20 cellular contexts compared by ENCODE assay signal in the genomic region with DNA sequence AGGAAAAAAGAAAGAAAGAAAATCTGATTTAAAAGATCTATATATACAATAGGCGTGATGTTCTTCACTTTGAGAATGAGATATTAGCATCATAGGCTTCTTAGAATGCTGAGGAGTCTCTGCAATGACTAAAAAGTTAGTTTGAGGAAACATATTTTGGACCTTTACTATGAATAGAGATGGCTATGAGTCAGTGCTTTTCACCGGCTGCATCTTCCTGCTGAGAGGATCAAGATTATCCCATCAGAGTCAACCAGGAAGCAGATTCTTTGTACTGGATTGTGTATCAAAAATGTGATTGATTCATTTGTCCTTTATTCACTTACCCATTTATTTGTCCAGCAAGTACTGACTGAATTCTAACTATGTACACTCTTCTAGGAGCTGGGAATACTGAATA.
DNase-seq lines count a peak whose midpoint lies in the region; ATAC-seq and TF ChIP-seq lines count a peak whose summit lies in the region.
"Had no signal": no experiment of that assay in that cellular context is flagged by ENCODE, and none has a peak within 500 bp of the region (broad histone marks: within the 10 kb centered on the region; RNA-seq: fewer than 3 reads in every experiment).

No MANE protein-coding gene starts in this region.

- no peak overlapping the region for H3K9ac ChIP-seq in adipocyte (ENCODE audit: low read length)

- H3K4me1 ChIP-seq in GM23338 (ENCODE audit: insufficient read depth) (0 out of 2 replicates have a peak, but pooled peaks cover 5% of the 10 kb centered on the region), adipocyte (ENCODE audit: control insufficient read depth, insufficient read depth, low read length) (no peaks in the 10 kb centered on the region), right lobe of liver (no peaks in the 10 kb centered on the region)

- H3K9me3 ChIP-seq in adipocyte (ENCODE audit: control insufficient read depth, low read length): no peaks in the 10 kb centered on the region
- H3K9me3 ChIP-seq in right lobe of liver: no peaks in the 10 kb centered on the region

- H3K36me3 Mint-ChIP-seq in GM23338 (ENCODE audit: low read depth): no peaks in the 10 kb centered on the region
- H3K36me3 Mint-ChIP-seq: CD14-positive monocyte had no signal

- H3K36me3 ChIP-seq in GM23338 (ENCODE audit: insufficient read depth) (no peaks in the 10 kb centered on the region), adipocyte (ENCODE audit: control insufficient read depth, insufficient read depth, low read length, severe bottlenecking) (no peaks in the 10 kb centered on the region), right lobe of liver (no peaks in the 10 kb centered on the region)

- no peaks in the 10 kb centered on the region for H3F3A ChIP-seq in GM23338 (replicated peaks; ENCODE audit: low read depth)

- peaks cover 6% of the 10 kb centered on the region for H3K9me2 ChIP-seq in GM23338 (ENCODE audit: insufficient read depth)

- H3K27ac Mint-ChIP-seq in GM23338: no peak overlapping the region

- no peaks in the 10 kb centered on the region for H3K79me2 ChIP-seq in GM23338 (replicated peaks; ENCODE audit: insufficient read depth)

- H3K27me3 ChIP-seq in GM23338 (ENCODE audit: insufficient read depth) (no peaks in the 10 kb centered on the region), adipocyte (replicated peaks; ENCODE audit: control insufficient read depth, insufficient read depth, low read length) (no peaks in the 10 kb centered on the region), right lobe of liver (no peaks in the 10 kb centered on the region)

- H4K20me1 ChIP-seq in GM23338 (replicated peaks; ENCODE audit: insufficient read depth): no peaks in the 10 kb centered on the region

- H3K4me2 ChIP-seq in GM23338: no peak overlapping the region

- CTCF ChIA-PET in RWPE1 (lab: Yijun Ruan, JAX): no interaction called here

- H3K27ac ChIP-seq in GM23338 (ENCODE audit: low read depth) (no peak overlapping the region), RWPE1 (no peak overlapping the region), right lobe of liver (no peak overlapping the region)
- H3K27ac ChIP-seq: HL-60, SK-N-MC had no signal

- no peaks in the 10 kb centered on the region for H3K27me3 Mint-ChIP-seq in GM23338 (ENCODE audit: insufficient read depth, low read depth, poor library complexity)

- H3K4me1 Mint-ChIP-seq in GM23338: 0 out of 3 replicates have a peak, but pooled peaks cover 4% of the 10 kb centered on the region
- H3K4me1 Mint-ChIP-seq: CD14-positive monocyte had no signal

- ATAC-seq in GM23338 (no peak), right lobe of liver (no peak)
- ATAC-seq: K562, Panc1, Right ventricle myocardium inferior had no signal

- no peak for DNase-seq in GM23338 (ENCODE audit: low spot score)
- DNase-seq in adipocyte (ENCODE audit: low read depth): peak; percentile 7
- peak; percentile 16 for DNase-seq in fibroblast of mammary gland (ENCODE audit: low read depth)
- peak; percentile 7 for DNase-seq in stromal cell of bone marrow (ENCODE audit: low read depth)
- no peak for DNase-seq in RWPE1 (ENCODE audit: low spot score)
- DNase-seq in NCI-H2227 treated with DMSO at 0.1 percent for 48 hours (lab: John Stamatoyannopoulos, UW): no peak
- DNase-seq in right lobe of liver: no peak
- DNase-seq: ACHN, AML-193, COR-L47, H7, NCI-H1436, NCI-H2029, NCI-H510A had no signal

- H2AFZ ChIP-seq in GM23338: 0 out of 2 replicates have a peak overlapping the region, but pooled peaks have one; percentile 23

- H3K9me3 Mint-ChIP-seq in GM23338: no peaks in the 10 kb centered on the region

- WGBS in right lobe of liver (ENCODE audit: insufficient coverage, low coverage, low lambda C conversion rate, missing lambda C conversion rate): 75% methylated on average over 2 of the region's 2 CpGs

- intact Hi-C loops in right lobe of liver (cut with DNase I): no loop called here

- POLR2A ChIA-PET in RWPE1 (lab: Yijun Ruan, JAX; ENCODE audit: low non-redundant PET): no interaction called here

- no peak overlapping the region for H3K4me3 ChIP-seq in GM23338
- no peak overlapping the region for H3K4me3 ChIP-seq in adipocyte (ENCODE audit: low read length)
- no peak overlapping the region for H3K4me3 ChIP-seq in fibroblast of mammary gland (ENCODE audit: control insufficient read depth, low read depth, low read length)
- H3K4me3 ChIP-seq in right lobe of liver: no peak overlapping the region
- H3K4me3 ChIP-seq: K562, SK-N-MC had no signal

- TF ChIP-seq CTCF in GM23338 (conservative IDR thresholded peaks at IDR 0.05; ENCODE audit: low read depth in 2 of 2) (no peak), fibroblast of mammary gland (conservative IDR thresholded peaks at IDR 0.05; ENCODE audit: control insufficient read depth, insufficient read depth, low read depth, low read length) (no peak), RWPE1 (conservative IDR thresholded peaks at IDR 0.05; ENCODE audit: low read depth) (no peak), right lobe of liver (IDR thresholded peaks at IDR 0.05) (no peak)

- no peak for TF ChIP-seq POLR2A in right lobe of liver (IDR thresholded peaks at IDR 0.05)

- no peak overlapping the region for H3K4me3 Mint-ChIP-seq in GM23338
- H3K4me3 Mint-ChIP-seq: CD14-positive monocyte had no signal

TF ChIP-seq in GM23338, 12 proteins besides CTCF, POLR2A, EP300 and RAD21:
- TF ChIP-seq ZNF331 (CRISPR knock-in tag; IDR thresholded peaks at IDR 0.05; ENCODE audit: low read depth) (no peak), ZNF114 (CRISPR knock-in tag; IDR thresholded peaks at IDR 0.05) (no peak), EZH2phosphoT487 (IDR thresholded peaks at IDR 0.05; ENCODE audit: unreplicated experiment) (no peak), STAT1 (IDR thresholded peaks at IDR 0.05; ENCODE audit: unreplicated experiment) (no peak), EZH2 (IDR thresholded peaks at IDR 0.05; ENCODE audit: low read depth, unreplicated experiment) (no peak), POLR2AphosphoS5 (IDR thresholded peaks at IDR 0.05; ENCODE audit: low read depth) (no peak), JUNB (IDR thresholded peaks at IDR 0.05; ENCODE audit: unreplicated experiment) (no peak)
- TF ChIP-seq, protein P1, sequence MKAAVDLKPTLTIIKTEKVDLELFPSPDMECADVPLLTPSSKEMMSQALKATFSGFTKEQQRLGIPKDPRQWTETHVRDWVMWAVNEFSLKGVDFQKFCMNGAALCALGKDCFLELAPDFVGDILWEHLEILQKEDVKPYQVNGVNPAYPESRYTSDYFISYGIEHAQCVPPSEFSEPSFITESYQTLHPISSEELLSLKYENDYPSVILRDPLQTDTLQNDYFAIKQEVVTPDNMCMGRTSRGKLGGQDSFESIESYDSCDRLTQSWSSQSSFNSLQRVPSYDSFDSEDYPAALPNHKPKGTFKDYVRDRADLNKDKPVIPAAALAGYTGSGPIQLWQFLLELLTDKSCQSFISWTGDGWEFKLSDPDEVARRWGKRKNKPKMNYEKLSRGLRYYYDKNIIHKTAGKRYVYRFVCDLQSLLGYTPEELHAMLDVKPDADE (IDR thresholded peaks at IDR 0.05): no peak
- TF ChIP-seq, protein P2, sequence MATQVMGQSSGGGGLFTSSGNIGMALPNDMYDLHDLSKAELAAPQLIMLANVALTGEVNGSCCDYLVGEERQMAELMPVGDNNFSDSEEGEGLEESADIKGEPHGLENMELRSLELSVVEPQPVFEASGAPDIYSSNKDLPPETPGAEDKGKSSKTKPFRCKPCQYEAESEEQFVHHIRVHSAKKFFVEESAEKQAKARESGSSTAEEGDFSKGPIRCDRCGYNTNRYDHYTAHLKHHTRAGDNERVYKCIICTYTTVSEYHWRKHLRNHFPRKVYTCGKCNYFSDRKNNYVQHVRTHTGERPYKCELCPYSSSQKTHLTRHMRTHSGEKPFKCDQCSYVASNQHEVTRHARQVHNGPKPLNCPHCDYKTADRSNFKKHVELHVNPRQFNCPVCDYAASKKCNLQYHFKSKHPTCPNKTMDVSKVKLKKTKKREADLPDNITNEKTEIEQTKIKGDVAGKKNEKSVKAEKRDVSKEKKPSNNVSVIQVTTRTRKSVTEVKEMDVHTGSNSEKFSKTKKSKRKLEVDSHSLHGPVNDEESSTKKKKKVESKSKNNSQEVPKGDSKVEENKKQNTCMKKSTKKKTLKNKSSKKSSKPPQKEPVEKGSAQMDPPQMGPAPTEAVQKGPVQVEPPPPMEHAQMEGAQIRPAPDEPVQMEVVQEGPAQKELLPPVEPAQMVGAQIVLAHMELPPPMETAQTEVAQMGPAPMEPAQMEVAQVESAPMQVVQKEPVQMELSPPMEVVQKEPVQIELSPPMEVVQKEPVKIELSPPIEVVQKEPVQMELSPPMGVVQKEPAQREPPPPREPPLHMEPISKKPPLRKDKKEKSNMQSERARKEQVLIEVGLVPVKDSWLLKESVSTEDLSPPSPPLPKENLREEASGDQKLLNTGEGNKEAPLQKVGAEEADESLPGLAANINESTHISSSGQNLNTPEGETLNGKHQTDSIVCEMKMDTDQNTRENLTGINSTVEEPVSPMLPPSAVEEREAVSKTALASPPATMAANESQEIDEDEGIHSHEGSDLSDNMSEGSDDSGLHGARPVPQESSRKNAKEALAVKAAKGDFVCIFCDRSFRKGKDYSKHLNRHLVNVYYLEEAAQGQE (IDR thresholded peaks at IDR 0.05; ENCODE audit: unreplicated experiment): no peak
TF ChIP-seq in GM23338: peak in this region for 0.

Comparison
In these comparisons a context has a peak if more than half of its experiments do, and no peak if none do; other contexts are left out.
1. DNase-seq: peak in adipocyte (single experiment), fibroblast of mammary gland (single experiment) and stromal cell of bone marrow (single experiment); none in GM23338 (single experiment), RWPE1 (single experiment), NCI-H2227 treated with DMSO at 0.1 percent for 48 hours (single experiment) and right lobe of liver (0 of 3).